Comparison of ENCODE assay signal across 10 cellular contexts in the genomic region with DNA sequence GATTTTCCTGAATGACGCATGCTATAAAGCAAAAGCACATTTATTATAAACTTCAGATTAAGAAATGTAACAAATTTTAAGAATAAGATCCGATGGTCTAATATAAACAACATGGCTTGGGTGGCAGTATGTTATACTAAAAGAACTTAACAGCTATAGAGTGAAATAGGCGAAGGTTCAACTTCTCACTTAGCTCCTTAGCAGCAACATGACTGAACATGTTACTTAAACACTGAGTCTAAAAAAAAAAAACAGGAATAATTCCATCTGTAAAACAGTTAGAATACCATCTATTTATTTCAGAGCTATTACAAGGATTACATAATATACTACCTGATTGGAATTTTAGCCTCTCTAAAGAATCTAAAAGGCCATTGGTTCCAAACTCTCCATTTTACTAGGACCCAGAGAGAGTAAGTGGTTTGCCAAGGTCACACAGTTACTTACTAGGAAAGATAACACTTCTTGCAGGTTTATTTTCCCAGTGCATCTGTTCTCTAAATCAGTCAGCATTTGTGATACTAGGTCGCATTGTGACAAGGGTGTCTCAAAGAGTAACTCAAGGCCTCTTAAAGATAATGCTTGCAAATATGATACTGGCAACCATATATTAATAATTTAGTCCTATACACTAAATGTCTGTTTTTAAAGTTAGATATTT.
"Had no signal": no experiment of that assay in that cellular context is flagged by ENCODE, and none has a peak within 500 bp of the region (broad histone marks: within the 10 kb centered on the region; RNA-seq: fewer than 3 reads in every experiment).

No MANE protein-coding gene starts in this region.

- H3K9me3 ChIP-seq: ascending aorta had no signal

- FAIRE-seq: islet of Langerhans had no signal

- DNase-seq: activated CD4-positive, alpha-beta T cell treated with anti-CD3 and anti-CD28 coated beads, Interleukin-2, amount 50 U/mL, for 48 hours; activated CD4-positive, CD25-positive, alpha-beta regulatory T cell treated with anti-CD3 and anti-CD28 coated beads, Interleukin-2, amount 50 U/mL, for 72 hours; activated CD8-positive, alpha-beta memory T cell treated with anti-CD3 and anti-CD28 coated beads, Interleukin-2, amount 50 U/mL, for 4 hours; dorsolateral prefrontal cortex; endodermal cell; midbrain had no signal

- H3K27ac ChIP-seq: ascending aorta, dorsolateral prefrontal cortex had no signal

- H3K36me3 ChIP-seq: ascending aorta had no signal

- ATAC-seq: sciatic nerve had no signal

- H3K27me3 ChIP-seq: ascending aorta, dorsolateral prefrontal cortex had no signal

- H3K4me3 ChIP-seq: ascending aorta, dorsolateral prefrontal cortex, lung had no signal
